1 cellular context compared by ENCODE assay signal in the genomic region with DNA sequence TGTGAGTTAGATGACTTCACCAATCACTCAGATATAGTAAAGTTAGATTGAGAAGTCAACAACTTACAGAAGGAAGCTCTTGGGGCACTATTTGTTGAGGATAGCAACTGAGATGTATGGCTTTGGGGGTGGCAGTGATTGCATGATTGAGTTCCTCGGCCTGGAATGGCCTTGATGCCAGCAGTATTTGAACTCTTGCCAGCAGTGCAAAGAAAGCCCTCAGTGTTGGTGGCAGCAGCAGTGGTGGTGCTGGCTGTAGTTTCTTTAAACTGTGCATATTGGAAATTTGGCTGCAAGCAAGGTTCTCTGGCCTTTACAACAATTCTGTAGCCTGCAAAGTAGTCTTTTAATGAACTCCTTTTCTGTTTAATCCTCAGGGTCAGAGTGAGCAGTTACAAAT.
TF ChIP-seq lines count a peak whose summit lies in the region.

No MANE protein-coding gene starts in this region.

TF ChIP-seq in endothelial cell of umbilical vein, 7 proteins besides CTCF, POLR2A, EP300 and RAD21:
- TF ChIP-seq, protein P1, sequence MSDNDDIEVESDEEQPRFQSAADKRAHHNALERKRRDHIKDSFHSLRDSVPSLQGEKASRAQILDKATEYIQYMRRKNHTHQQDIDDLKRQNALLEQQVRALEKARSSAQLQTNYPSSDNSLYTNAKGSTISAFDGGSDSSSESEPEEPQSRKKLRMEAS (IDR thresholded peaks at IDR 0.05; ENCODE audit: insufficient read depth, insufficient read length), result no peak
- TF ChIP-seq MYC (IDR thresholded peaks at IDR 0.05; ENCODE audit: low read depth, low read length), result no peak
